Comparison of ENCODE assay signal across 14 cellular contexts in genomic region chr6:25009351-25009750, GRCh38.
DNase-seq lines count a peak whose midpoint lies in the region; ATAC-seq and TF ChIP-seq lines count a peak whose summit lies in the region.
"Had no signal": no experiment of that assay in that cellular context is flagged by ENCODE, and none has a peak within 500 bp of the region (broad histone marks: within the 10 kb centered on the region; RNA-seq: fewer than 3 reads in every experiment).

No MANE protein-coding gene starts in this region.

- H3K36me3 ChIP-seq in KOPT-K1 (ENCODE audit: insufficient read depth, low read length), result no peaks in the 10 kb centered on the region
- H3K36me3 ChIP-seq in neutrophil, result no peaks in the 10 kb centered on the region
- H3K36me3 ChIP-seq: ovary, right lobe of liver, stomach had no signal

- no peaks in the 10 kb centered on the region for H3K27me3 Mint-ChIP-seq in activated T-cell treated with anti-CD3 and anti-CD28 coated beads, Interleukin-2, amount 50 U/mL, for 72 hours (ENCODE audit: low read depth)
- H3K27me3 Mint-ChIP-seq in activated naive CD8-positive, alpha-beta T cell, result no peaks in the 10 kb centered on the region

- peaks cover 68 to 78% of the 10 kb centered on the region in 2 experiments for H3K4me1 ChIP-seq in neutrophil (ENCODE audit: control insufficient read depth in 1 of 2, insufficient read depth in 1 of 2, low read depth in 1 of 2, low read length in 1 of 2)

- peaks cover 86% of the 10 kb centered on the region for H3K4me1 Mint-ChIP-seq in activated T-cell treated with anti-CD3 and anti-CD28 coated beads, Interleukin-2, amount 50 U/mL, for 72 hours (ENCODE audit: low read depth)
- peaks cover 79% of the 10 kb centered on the region for H3K4me1 Mint-ChIP-seq in activated naive CD8-positive, alpha-beta T cell (ENCODE audit: low read depth)

- no peak for TF ChIP-seq CTCF in neutrophil (IDR thresholded peaks at IDR 0.05)

- no peak overlapping the region for H3K4me3 ChIP-seq in neutrophil (ENCODE audit: low read depth in 1 of 2, low read length in 1 of 2)
- H3K4me3 ChIP-seq: ovary, right lobe of liver, stomach had no signal

- no peaks in the 10 kb centered on the region for H3K36me3 Mint-ChIP-seq in activated T-cell treated with anti-CD3 and anti-CD28 coated beads, Interleukin-2, amount 50 U/mL, for 72 hours (ENCODE audit: insufficient read depth in 2 of 2)
- H3K36me3 Mint-ChIP-seq in activated naive CD8-positive, alpha-beta T cell, result no peaks in the 10 kb centered on the region

- no peak for ATAC-seq in activated T-cell treated with anti-CD3 and anti-CD28 coated beads, Interleukin-2, amount 50 U/mL, for 72 hours (replicated peaks in 1 of 2)
- ATAC-seq: right lobe of liver had no signal

- H3K27me3 ChIP-seq in neutrophil, result no peaks in the 10 kb centered on the region
- H3K27me3 ChIP-seq: ovary, right lobe of liver, stomach had no signal

- H3K27ac ChIP-seq in KOPT-K1 (ENCODE audit: low read depth, low read length, poor library complexity, severe bottlenecking) (peak overlapping the region; percentile 45), neutrophil (peak overlapping the region; percentile 84)
- H3K27ac ChIP-seq: ovary, right lobe of liver, stomach had no signal

- peak overlapping the region; percentile 49 to 53 for H3K4me3 Mint-ChIP-seq in activated T-cell treated with anti-CD3 and anti-CD28 coated beads, Interleukin-2, amount 50 U/mL, for 72 hours
- H3K4me3 Mint-ChIP-seq in activated naive CD8-positive, alpha-beta T cell, result peak overlapping the region; percentile 70

- H3K9me3 Mint-ChIP-seq in activated T-cell treated with anti-CD3 and anti-CD28 coated beads, Interleukin-2, amount 50 U/mL, for 72 hours, result no peaks in the 10 kb centered on the region
- no peaks in the 10 kb centered on the region for H3K9me3 Mint-ChIP-seq in activated naive CD8-positive, alpha-beta T cell (ENCODE audit: low read depth)

- H3K9me3 ChIP-seq in KOPT-K1 (ENCODE audit: insufficient read depth, low read length, poor library complexity, severe bottlenecking) (no peaks in the 10 kb centered on the region), neutrophil (no peaks in the 10 kb centered on the region)
- H3K9me3 ChIP-seq: ovary, right lobe of liver, stomach had no signal

- H3K27ac Mint-ChIP-seq in activated T-cell treated with anti-CD3 and anti-CD28 coated beads, Interleukin-2, amount 50 U/mL, for 72 hours, result peak overlapping the region; percentile 18
- peak overlapping the region; percentile 93 for H3K27ac Mint-ChIP-seq in activated naive CD8-positive, alpha-beta T cell

- no peak for DNase-seq in activated T-cell treated with anti-CD3 and anti-CD28 coated beads, Interleukin-2, amount 50 U/mL, for 72 hours
- no peak for DNase-seq in activated T-cell treated with anti-CD3 and anti-CD28 coated beads for 4 hours
- DNase-seq in NOMO-1 treated with DMSO at 0.1 percent for 48 hours (lab: John Stamatoyannopoulos, UW; ENCODE audit: unreplicated experiment), result no peak
- no peak for DNase-seq in stimulated activated CD4-positive, alpha-beta T cell treated with anti-CD3 and anti-CD28 coated beads, Interleukin-4, amount 100 ng/mL, for 24 hours
- DNase-seq in NCI-H446 (lab: John Stamatoyannopoulos, UW), result no peak
- DNase-seq: effector CD8-positive, alpha-beta T cell; glutamatergic neuron; NCI-H1930; ovary; right lobe of liver; stomach had no signal
